In genomic region chr4:102527695-102528094, GRCh38 we compare ENCODE assay signal across 18 cellular contexts. TPM values are rescaled to one million over a fixed set of nuclear protein-coding genes. Genes with fewer than 3 reads are reported as not detected.
A peak's percentile ranks its signal among the peaks of the same experiment; 100 is the strongest.
DNase-seq lines count a peak whose midpoint lies in the region; ATAC-seq and TF ChIP-seq lines count a peak whose summit lies in the region.
"Had no signal": no experiment of that assay in that cellular context is flagged by ENCODE, and none has a peak within 500 bp of the region (broad histone marks: within the 10 kb centered on the region; RNA-seq: fewer than 3 reads in every experiment).

No MANE protein-coding gene starts in this region.

- H3K27ac ChIP-seq in effector memory CD4-positive, alpha-beta T cell (ENCODE audit: insufficient read depth, low read length, poor library complexity, severe bottlenecking): peak overlapping the region; percentile 62
- H3K27ac ChIP-seq in urinary bladder (ENCODE audit: low read depth) (peak overlapping the region; percentile 2), ascending aorta (no peak overlapping the region), Peyer's patch (no peak overlapping the region)
- H3K27ac ChIP-seq: prostate gland, uterus had no signal

- peaks cover 9% of the 10 kb centered on the region for H3K4me1 ChIP-seq in effector memory CD4-positive, alpha-beta T cell (ENCODE audit: control insufficient read depth, insufficient read depth, low read length, poor library complexity, severe bottlenecking)
- H3K4me1 ChIP-seq in urinary bladder (ENCODE audit: insufficient read depth): no peaks in the 10 kb centered on the region
- no peaks in the 10 kb centered on the region for H3K4me1 ChIP-seq in ascending aorta
- H3K4me1 ChIP-seq in Peyer's patch: no peaks in the 10 kb centered on the region

- intact Hi-C loops in activated naive CD4-positive, alpha-beta T cell treated with anti-CD3 and anti-CD28 coated beads for 36 hours (cut with micrococcal nuclease): loop anchor here (1.0 to 10.0 kb wide), 4 partner anchors 8 to 1183 kb away; partner anchors contain the start of gene PPP3CA
- intact Hi-C loops in ascending aorta (cut with DNase I): no loop called here

- TF ChIP-seq POLR2A in Peyer's patch (IDR thresholded peaks at IDR 0.05): no peak

- CTCF ChIA-PET in activated naive CD4-positive, alpha-beta T cell treated with anti-CD3 and anti-CD28 coated beads for 36 hours (lab: Charles Lee): interaction anchor here (0.9 to 2.1 kb wide), 7 partner anchors 8 to 98 kb away, joined by 3 to 6 read pairs (median 4); no protein-coding TSS in a partner anchor

- peak overlapping the region; percentile 82 for H3K27ac Mint-ChIP-seq in activated naive CD4-positive, alpha-beta T cell treated with anti-CD3 and anti-CD28 coated beads for 36 hours
- peak overlapping the region; percentile 87 for H3K27ac Mint-ChIP-seq in T-helper 2 cell treated with Interferon-gamma antibody and Interleukin-4, amounts not matched to agents 5 μg/mL and 100 μg/mL, for 36 hours

- ATAC-seq in HG03108 (IDR thresholded peaks at IDR 0.05; ENCODE audit: unreplicated experiment): no peak
- ATAC-seq: left ventricle myocardium superior had no signal

- peak overlapping the region; percentile 54 for H3K4me3 Mint-ChIP-seq in activated naive CD4-positive, alpha-beta T cell treated with anti-CD3 and anti-CD28 coated beads for 36 hours
- peak overlapping the region; percentile 83 for H3K4me3 Mint-ChIP-seq in T-helper 2 cell treated with Interferon-gamma antibody and Interleukin-4, amounts not matched to agents 5 μg/mL and 100 μg/mL, for 36 hours

- TF ChIP-seq CTCF in ascending aorta (IDR thresholded peaks at IDR 0.05): no peak
- TF ChIP-seq CTCF in Peyer's patch (IDR thresholded peaks at IDR 0.05): no peak

- WGBS in urinary bladder: 48% methylated on average over 5 of the region's 5 CpGs

- H3K36me3 ChIP-seq in effector memory CD4-positive, alpha-beta T cell (ENCODE audit: control insufficient read depth, insufficient read depth, low read length): peaks cover 9% of the 10 kb centered on the region
- H3K36me3 ChIP-seq in urinary bladder (ENCODE audit: insufficient read depth): peaks cover 2% of the 10 kb centered on the region
- H3K36me3 ChIP-seq in ascending aorta: peaks cover 5 to 6% of the 10 kb centered on the region in 2 donors
- peaks cover 0 to 9% (median 0%) of the 10 kb centered on the region in 3 donors for H3K36me3 ChIP-seq in Peyer's patch
- H3K36me3 ChIP-seq: prostate gland, uterus had no signal

- no peaks in the 10 kb centered on the region for H3K9me3 ChIP-seq in effector memory CD4-positive, alpha-beta T cell (ENCODE audit: control insufficient read depth, low read length)
- no peaks in the 10 kb centered on the region for H3K9me3 ChIP-seq in ascending aorta
- H3K9me3 ChIP-seq in Peyer's patch: no peaks in the 10 kb centered on the region
- H3K9me3 ChIP-seq: prostate gland, uterus had no signal

- peak overlapping the region; percentile 35 for H3K4me3 ChIP-seq in effector memory CD4-positive, alpha-beta T cell (ENCODE audit: insufficient read depth, low read depth, low read length, poor library complexity, severe bottlenecking)
- H3K4me3 ChIP-seq in urinary bladder (ENCODE audit: low read depth, low read length): no peak overlapping the region
- no peak overlapping the region for H3K4me3 ChIP-seq in ascending aorta
- no peak overlapping the region for H3K4me3 ChIP-seq in Peyer's patch
- H3K4me3 ChIP-seq: prostate gland, smooth muscle cell, uterus had no signal

- peaks cover 25% of the 10 kb centered on the region for H3K36me3 Mint-ChIP-seq in activated naive CD4-positive, alpha-beta T cell treated with anti-CD3 and anti-CD28 coated beads for 36 hours (ENCODE audit: low read depth)
- peaks cover 52% of the 10 kb centered on the region for H3K36me3 Mint-ChIP-seq in T-helper 2 cell treated with Interferon-gamma antibody and Interleukin-4, amounts not matched to agents 5 μg/mL and 100 μg/mL, for 36 hours (ENCODE audit: low read depth)

- no peaks in the 10 kb centered on the region for H3K27me3 Mint-ChIP-seq in activated naive CD4-positive, alpha-beta T cell treated with anti-CD3 and anti-CD28 coated beads for 36 hours (ENCODE audit: low read depth)
- no peaks in the 10 kb centered on the region for H3K27me3 Mint-ChIP-seq in T-helper 2 cell treated with Interferon-gamma antibody and Interleukin-4, amounts not matched to agents 5 μg/mL and 100 μg/mL, for 36 hours (ENCODE audit: low read depth)

- peaks cover 87% of the 10 kb centered on the region for H3K4me1 Mint-ChIP-seq in activated naive CD4-positive, alpha-beta T cell treated with anti-CD3 and anti-CD28 coated beads for 36 hours (ENCODE audit: low read depth)
- H3K4me1 Mint-ChIP-seq in T-helper 2 cell treated with Interferon-gamma antibody and Interleukin-4, amounts not matched to agents 5 μg/mL and 100 μg/mL, for 36 hours (ENCODE audit: low read depth): peaks cover 68% of the 10 kb centered on the region

- no peaks in the 10 kb centered on the region for H3K9me3 Mint-ChIP-seq in activated naive CD4-positive, alpha-beta T cell treated with anti-CD3 and anti-CD28 coated beads for 36 hours
- H3K9me3 Mint-ChIP-seq in T-helper 2 cell treated with Interferon-gamma antibody and Interleukin-4, amounts not matched to agents 5 μg/mL and 100 μg/mL, for 36 hours: no peaks in the 10 kb centered on the region

- H3K27me3 ChIP-seq in effector memory CD4-positive, alpha-beta T cell (replicated peaks; ENCODE audit: control insufficient read depth, insufficient read depth, low read length, poor library complexity, severe bottlenecking): no peaks in the 10 kb centered on the region
- H3K27me3 ChIP-seq in ascending aorta (no peaks in the 10 kb centered on the region), Peyer's patch (no peaks in the 10 kb centered on the region)
- H3K27me3 ChIP-seq: uterus had no signal

- DNase-seq in activated naive CD4-positive, alpha-beta T cell treated with anti-CD3 and anti-CD28 coated beads for 36 hours: no peak
- no peak for DNase-seq in activated naive CD4-positive, alpha-beta T cell treated with anti-CD3 and anti-CD28 coated beads, Interleukin-2, amount 50 U/mL, for 16 hours
- DNase-seq in T-helper 2 cell treated with Interferon-gamma antibody and Interleukin-4, amounts not matched to agents 5 μg/mL and 100 μg/mL, for 36 hours (ENCODE audit: low spot score): peak; percentile 35
- DNase-seq in effector memory CD4-positive, alpha-beta T cell: no peak
- DNase-seq in ascending aorta (ENCODE audit: low spot score in 2 of 2) (no peak), Peyer's patch (no peak)
- DNase-seq: activated gamma-delta T cell; GDM1; KG1; left ventricle myocardium superior; NK-92 treated with Interleukin-12 subunit alpha and Interleukin-12 subunit beta, amount 100 ng/mL, for 24 hours; Right ventricle myocardium superior; stimulated activated naive CD4-positive, alpha-beta T cell treated with Interleukin-2 at 50 U/mL for 16 hours; uterus had no signal

RNA-seq across cellular contexts. Expression of gene NFKB1, which starts 26.5 kb away (rescaled TPM):
- total RNA-seq in activated naive CD4-positive, alpha-beta T cell treated with anti-CD3 and anti-CD28 coated beads for 36 hours: 100 to 1,000 TPM; 121 to 134 TPM
- total RNA-seq in urinary bladder: 38.4 TPM
- polyA plus RNA-seq in urinary bladder: 29.4 TPM
- 34.5 TPM for total RNA-seq in ascending aorta
- total RNA-seq in Peyer's patch: 10 to 100 TPM; 20.7 to 58.6 (median 24.5) TPM

Comparison
In these comparisons a context has a peak if more than half of its experiments do, and no peak if none do; other contexts are left out.
1. H3K27ac ChIP-seq: peak in effector memory CD4-positive, alpha-beta T cell (single experiment) and urinary bladder (single experiment); none in ascending aorta (0 of 2) and Peyer's patch (0 of 4).